In the genomic region with DNA sequence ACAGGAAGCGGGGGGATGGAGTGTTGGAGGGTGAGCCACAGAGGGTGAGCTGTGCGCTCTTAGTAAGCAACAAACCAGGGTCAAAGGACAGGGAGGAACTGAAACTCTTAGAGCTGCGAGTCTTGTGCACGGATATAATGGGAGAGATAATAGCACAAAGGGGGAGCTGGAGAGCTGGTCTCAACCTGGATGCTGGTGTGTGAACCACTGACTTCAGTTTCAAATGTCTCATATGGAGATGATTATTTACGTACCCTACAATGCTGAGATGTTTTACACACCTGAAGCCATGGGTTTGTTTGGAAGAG, we compare ENCODE assay signal across 9 cellular contexts.
DNase-seq lines count a peak whose midpoint lies in the region; ATAC-seq and TF ChIP-seq lines count a peak whose summit lies in the region.
"Had no signal": no experiment of that assay in that cellular context is flagged by ENCODE, and none has a peak within 500 bp of the region (broad histone marks: within the 10 kb centered on the region; RNA-seq: fewer than 3 reads in every experiment).

No MANE protein-coding gene starts in this region.

- ATAC-seq in GM21515 (IDR thresholded peaks at IDR 0.05; ENCODE audit: unreplicated experiment) (peak; percentile 100), HG03565 (IDR thresholded peaks at IDR 0.05; ENCODE audit: unreplicated experiment) (peak; percentile 99)

- CTCF ChIA-PET in HEK293T (lab: Yijun Ruan, JAX) = no interaction called here

- DNase-seq in GM12864 (ENCODE audit: low read depth) = peak; percentile 47
- DNase-seq in choroid plexus epithelial cell (ENCODE audit: low read depth) = peak; percentile 33
- no peak for DNase-seq in NCI-H2107 (lab: John Stamatoyannopoulos, UW)
- no peak for DNase-seq in HEK293T (ENCODE audit: extremely low spot score)
- DNase-seq in NCI-H2196 (lab: John Stamatoyannopoulos, UW; ENCODE audit: unreplicated experiment) = no peak
- DNase-seq in NCI-H526 (lab: John Stamatoyannopoulos, UW) = no peak

- no peak overlapping the region for H3K4me3 ChIP-seq in GM12864 (ENCODE audit: low read depth, low read length)
- H3K4me3 ChIP-seq in choroid plexus epithelial cell (ENCODE audit: low read depth, low read length) = no peak overlapping the region
- H3K4me3 ChIP-seq: cardiac muscle cell had no signal

- TF ChIP-seq CTCF in GM12864 (IDR thresholded peaks at IDR 0.05; ENCODE audit: low read depth, low read length, missing control alignments) = peak; percentile 58
- TF ChIP-seq CTCF in choroid plexus epithelial cell (conservative IDR thresholded peaks at IDR 0.05; ENCODE audit: low read depth, low read length) = peak; percentile 34

- POLR2A ChIA-PET in HEK293T (lab: Yijun Ruan, JAX) = no interaction called here

TF ChIP-seq in HEK293T, 16 proteins besides CTCF, POLR2A, EP300 and RAD21:
- TF ChIP-seq TARDBP (IDR thresholded peaks at IDR 0.05) (no peak), ARNT (IDR thresholded peaks at IDR 0.05) (no peak), SP1 (IDR thresholded peaks at IDR 0.05) (no peak), NFRKB (IDR thresholded peaks at IDR 0.05) (no peak), LEF1 (IDR thresholded peaks at IDR 0.05; ENCODE audit: borderline replicate concordance) (no peak), SUZ12 (IDR thresholded peaks at IDR 0.05) (no peak), ZNF384 (IDR thresholded peaks at IDR 0.05) (no peak), FOXM1 (IDR thresholded peaks at IDR 0.05; ENCODE audit: borderline replicate concordance) (no peak), HDGF (IDR thresholded peaks at IDR 0.05; ENCODE audit: borderline replicate concordance) (no peak), CTBP1 (IDR thresholded peaks at IDR 0.05; ENCODE audit: borderline replicate concordance) (no peak), BHLHE40 (IDR thresholded peaks at IDR 0.05; ENCODE audit: borderline replicate concordance) (no peak)

Comparison
In these comparisons a context has a peak if more than half of its experiments do, and no peak if none do; other contexts are left out.
1. DNase-seq: peak in GM12864 (single experiment) and choroid plexus epithelial cell (single experiment); none in NCI-H2107 (single experiment), HEK293T (single experiment), NCI-H2196 (single experiment) and NCI-H526 (0 of 2).